2 cellular contexts compared by ENCODE assay signal in the genomic region with DNA sequence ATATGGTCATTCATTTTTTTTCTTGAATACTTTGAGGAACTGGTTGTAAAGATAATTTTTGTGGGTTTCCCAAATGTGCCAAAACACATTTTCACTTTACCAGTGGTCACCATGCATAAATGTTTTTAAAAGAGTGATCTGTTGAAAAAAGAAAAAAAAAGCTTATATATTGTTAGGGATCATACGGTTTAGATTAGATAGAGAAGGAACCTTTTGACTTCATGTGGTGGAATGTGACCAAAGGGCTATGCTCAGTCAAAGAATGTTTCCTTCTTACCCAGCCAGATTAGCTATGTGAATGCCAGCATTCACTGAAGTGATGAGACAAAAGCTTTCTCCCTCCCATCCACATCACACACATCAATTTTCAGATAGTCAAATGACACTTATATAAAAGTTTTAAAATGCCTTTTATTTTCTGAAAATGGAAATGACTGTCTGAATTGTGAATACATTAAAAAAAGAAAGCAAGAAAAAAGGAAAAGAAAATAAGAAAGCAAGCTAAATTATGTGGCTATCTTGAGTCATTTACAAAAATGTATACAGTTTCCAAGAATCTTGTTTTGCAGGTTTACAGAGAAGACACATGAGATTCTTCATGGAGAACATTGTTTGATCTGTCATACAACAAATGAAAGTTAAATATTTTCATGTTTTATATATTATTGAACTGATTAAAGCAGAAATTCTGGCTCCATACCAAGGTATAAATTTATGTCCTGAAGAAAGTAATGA.
TF ChIP-seq lines count a peak whose summit lies in the region.

No MANE protein-coding gene starts in this region.

TF ChIP-seq in SK-N-SH treated with all-trans-retinoic acid at 6 μM for 48 hours, 23 proteins besides CTCF, POLR2A, EP300 and RAD21:
- TF ChIP-seq, protein P1, sequence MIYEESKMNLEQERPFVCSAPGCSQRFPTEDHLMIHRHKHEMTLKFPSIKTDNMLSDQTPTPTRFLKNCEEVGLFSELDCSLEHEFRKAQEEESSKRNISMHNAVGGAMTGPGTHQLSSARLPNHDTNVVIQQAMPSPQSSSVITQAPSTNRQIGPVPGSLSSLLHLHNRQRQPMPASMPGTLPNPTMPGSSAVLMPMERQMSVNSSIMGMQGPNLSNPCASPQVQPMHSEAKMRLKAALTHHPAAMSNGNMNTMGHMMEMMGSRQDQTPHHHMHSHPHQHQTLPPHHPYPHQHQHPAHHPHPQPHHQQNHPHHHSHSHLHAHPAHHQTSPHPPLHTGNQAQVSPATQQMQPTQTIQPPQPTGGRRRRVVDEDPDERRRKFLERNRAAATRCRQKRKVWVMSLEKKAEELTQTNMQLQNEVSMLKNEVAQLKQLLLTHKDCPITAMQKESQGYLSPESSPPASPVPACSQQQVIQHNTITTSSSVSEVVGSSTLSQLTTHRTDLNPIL (CRISPR knock-in tag; IDR thresholded peaks at IDR 0.05; ENCODE audit: low read depth) = no peak
- TF ChIP-seq TOX (CRISPR knock-in tag; IDR thresholded peaks at IDR 0.05; ENCODE audit: borderline replicate concordance) = no peak
- TF ChIP-seq ESRRG (CRISPR knock-in tag; IDR thresholded peaks at IDR 0.05) = no peak
- no peak for TF ChIP-seq OSR1 (CRISPR knock-in tag; IDR thresholded peaks at IDR 0.05)
- TF ChIP-seq ZNF70 (CRISPR knock-in tag; IDR thresholded peaks at IDR 0.05) = no peak
- no peak for TF ChIP-seq BACH2 (CRISPR knock-in tag; IDR thresholded peaks at IDR 0.05; ENCODE audit: borderline replicate concordance)
- TF ChIP-seq CSDC2 (CRISPR knock-in tag; IDR thresholded peaks at IDR 0.05) = no peak
- no peak for TF ChIP-seq POU6F1 (CRISPR knock-in tag; IDR thresholded peaks at IDR 0.05; ENCODE audit: borderline replicate concordance, low read depth)
- no peak for TF ChIP-seq ZC3H10 (CRISPR knock-in tag; IDR thresholded peaks at IDR 0.05)
- TF ChIP-seq, protein P2, sequence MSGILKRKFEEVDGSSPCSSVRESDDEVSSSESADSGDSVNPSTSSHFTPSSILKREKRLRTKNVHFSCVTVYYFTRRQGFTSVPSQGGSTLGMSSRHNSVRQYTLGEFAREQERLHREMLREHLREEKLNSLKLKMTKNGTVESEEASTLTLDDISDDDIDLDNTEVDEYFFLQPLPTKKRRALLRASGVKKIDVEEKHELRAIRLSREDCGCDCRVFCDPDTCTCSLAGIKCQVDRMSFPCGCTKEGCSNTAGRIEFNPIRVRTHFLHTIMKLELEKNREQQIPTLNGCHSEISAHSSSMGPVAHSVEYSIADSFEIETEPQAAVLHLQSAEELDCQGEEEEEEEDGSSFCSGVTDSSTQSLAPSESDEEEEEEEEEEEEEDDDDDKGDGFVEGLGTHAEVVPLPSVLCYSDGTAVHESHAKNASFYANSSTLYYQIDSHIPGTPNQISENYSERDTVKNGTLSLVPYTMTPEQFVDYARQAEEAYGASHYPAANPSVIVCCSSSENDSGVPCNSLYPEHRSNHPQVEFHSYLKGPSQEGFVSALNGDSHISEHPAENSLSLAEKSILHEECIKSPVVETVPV (CRISPR knock-in tag; IDR thresholded peaks at IDR 0.05) = no peak
- TF ChIP-seq, protein P3, sequence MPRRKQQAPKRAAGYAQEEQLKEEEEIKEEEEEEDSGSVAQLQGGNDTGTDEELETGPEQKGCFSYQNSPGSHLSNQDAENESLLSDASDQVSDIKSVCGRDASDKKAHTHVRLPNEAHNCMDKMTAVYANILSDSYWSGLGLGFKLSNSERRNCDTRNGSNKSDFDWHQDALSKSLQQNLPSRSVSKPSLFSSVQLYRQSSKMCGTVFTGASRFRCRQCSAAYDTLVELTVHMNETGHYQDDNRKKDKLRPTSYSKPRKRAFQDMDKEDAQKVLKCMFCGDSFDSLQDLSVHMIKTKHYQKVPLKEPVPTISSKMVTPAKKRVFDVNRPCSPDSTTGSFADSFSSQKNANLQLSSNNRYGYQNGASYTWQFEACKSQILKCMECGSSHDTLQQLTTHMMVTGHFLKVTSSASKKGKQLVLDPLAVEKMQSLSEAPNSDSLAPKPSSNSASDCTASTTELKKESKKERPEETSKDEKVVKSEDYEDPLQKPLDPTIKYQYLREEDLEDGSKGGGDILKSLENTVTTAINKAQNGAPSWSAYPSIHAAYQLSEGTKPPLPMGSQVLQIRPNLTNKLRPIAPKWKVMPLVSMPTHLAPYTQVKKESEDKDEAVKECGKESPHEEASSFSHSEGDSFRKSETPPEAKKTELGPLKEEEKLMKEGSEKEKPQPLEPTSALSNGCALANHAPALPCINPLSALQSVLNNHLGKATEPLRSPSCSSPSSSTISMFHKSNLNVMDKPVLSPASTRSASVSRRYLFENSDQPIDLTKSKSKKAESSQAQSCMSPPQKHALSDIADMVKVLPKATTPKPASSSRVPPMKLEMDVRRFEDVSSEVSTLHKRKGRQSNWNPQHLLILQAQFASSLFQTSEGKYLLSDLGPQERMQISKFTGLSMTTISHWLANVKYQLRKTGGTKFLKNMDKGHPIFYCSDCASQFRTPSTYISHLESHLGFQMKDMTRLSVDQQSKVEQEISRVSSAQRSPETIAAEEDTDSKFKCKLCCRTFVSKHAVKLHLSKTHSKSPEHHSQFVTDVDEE (CRISPR knock-in tag; IDR thresholded peaks at IDR 0.05) = no peak
- no peak for TF ChIP-seq ISL1 (CRISPR knock-in tag; IDR thresholded peaks at IDR 0.05)
- no peak for TF ChIP-seq TCF4 (CRISPR knock-in tag; IDR thresholded peaks at IDR 0.05; ENCODE audit: borderline replicate concordance)
- no peak for TF ChIP-seq PPARA (CRISPR knock-in tag; IDR thresholded peaks at IDR 0.05; ENCODE audit: borderline replicate concordance)
- TF ChIP-seq GLIS3 (CRISPR knock-in tag; IDR thresholded peaks at IDR 0.05) = no peak

TF ChIP-seq in H1, 55 proteins besides CTCF, POLR2A, EP300 and RAD21:
- TF ChIP-seq EGR1 (IDR thresholded peaks at IDR 0.05; ENCODE audit: borderline replicate concordance, low read depth, low read length) (no peak), TEAD4 (IDR thresholded peaks at IDR 0.05; ENCODE audit: low read depth, low read length) (0 out of 2 replicates have a peak, but pooled peaks have one; percentile 44)
